20 cellular contexts compared by ENCODE assay signal in genomic region chr10:50388181-50388580, GRCh38.
DNase-seq lines count a peak whose midpoint lies in the region; ATAC-seq and TF ChIP-seq lines count a peak whose summit lies in the region.
"Had no signal": no experiment of that assay in that cellular context is flagged by ENCODE, and none has a peak within 500 bp of the region (broad histone marks: within the 10 kb centered on the region; RNA-seq: fewer than 3 reads in every experiment).

No MANE protein-coding gene starts in this region.

- H3K27ac ChIP-seq in OCI-LY7 (ENCODE audit: low read depth, low read length, poor library complexity, severe bottlenecking) (no peak overlapping the region), liver (ENCODE audit: low read depth in 1 of 2, low read length in 2 of 2) (no peak overlapping the region), upper lobe of right lung (no peak overlapping the region)
- H3K27ac ChIP-seq: A549, HL-60, KMS-11 had no signal

- DNase-seq in DMS53 treated with DMSO at 0.1 percent for 48 hours (lab: John Stamatoyannopoulos, UW; ENCODE audit: unreplicated experiment): peak; percentile 64
- no peak for DNase-seq in OCI-LY7 (ENCODE audit: low spot score)
- DNase-seq in upper lobe of right lung: no peak
- no peak for DNase-seq in posterior vena cava (ENCODE audit: low spot score)
- DNase-seq: CD4-positive, alpha-beta T cell; COR-L47; NCI-H1092 treated with DMSO at 0.1 percent for 48 hours; NCI-H1436 treated with DMSO at 0.1 percent for 48 hours; NCI-H1930; NCI-H2227 treated with DMSO at 0.1 percent for 48 hours; NCI-H524; NCI-H774 had no signal

- H3K36me3 ChIP-seq in OCI-LY7 (ENCODE audit: insufficient read depth, low read length): no peaks in the 10 kb centered on the region
- no peaks in the 10 kb centered on the region for H3K36me3 ChIP-seq in liver (ENCODE audit: control insufficient read depth in 4 of 4, insufficient read depth in 3 of 4, low read depth in 1 of 4, low read length in 3 of 4)
- no peaks in the 10 kb centered on the region for H3K36me3 ChIP-seq in upper lobe of right lung

- H3K9me2 ChIP-seq in OCI-LY7 (ENCODE audit: insufficient read depth, low read length): no peaks in the 10 kb centered on the region

- no peak overlapping the region for H2AFZ ChIP-seq in OCI-LY7 (ENCODE audit: low read length)

- H3K9me3 ChIP-seq in OCI-LY7 (ENCODE audit: low read length) (no peaks in the 10 kb centered on the region), liver (ENCODE audit: control insufficient read depth in 4 of 4, low read length in 3 of 4) (no peaks in the 10 kb centered on the region), upper lobe of right lung (no peaks in the 10 kb centered on the region)
- H3K9me3 ChIP-seq: A549 had no signal

- TF ChIP-seq CTCF in OCI-LY7 (conservative IDR thresholded peaks at IDR 0.05; ENCODE audit: low read length): no peak
- TF ChIP-seq CTCF in liver (IDR thresholded peaks at IDR 0.05; ENCODE audit: low read depth, low read length, missing input control): no peak
- TF ChIP-seq CTCF in upper lobe of right lung (IDR thresholded peaks at IDR 0.05): no peak

- peak; percentile 69 for ATAC-seq in upper lobe of right lung
- ATAC-seq in HG03442 (IDR thresholded peaks at IDR 0.05; ENCODE audit: unreplicated experiment): no peak
- ATAC-seq in HG02642 (IDR thresholded peaks at IDR 0.05; ENCODE audit: poor library complexity, unreplicated experiment): no peak
- ATAC-seq: A549, HCT116, Right ventricle myocardium inferior had no signal

- H3K4me2 ChIP-seq in OCI-LY7 (ENCODE audit: low read length): peak overlapping the region; percentile 33
- H3K4me2 ChIP-seq: A549, KMS-11 had no signal

- H3K79me2 ChIP-seq in OCI-LY7 (ENCODE audit: insufficient read depth, low read depth, low read length): 0 out of 2 replicates have a peak, but pooled peaks cover 7% of the 10 kb centered on the region

- intact Hi-C loops in OCI-LY7 (cut with micrococcal nuclease; ENCODE audit: unreplicated experiment) (no loop called here), upper lobe of right lung (cut with DNase I) (no loop called here), posterior vena cava (cut with DNase I) (no loop called here)

- POLR2A ChIA-PET in OCI-LY7 (lab: Charles Lee): interaction anchor here (0.5 to 3.5 kb wide), 7 partner anchors 10 to 82 kb away, joined by 3 to 13 read pairs (median 8); no protein-coding TSS in a partner anchor

- no TSS peak for BruUV-seq in OCI-LY7 (replicated peaks; lab: Mats Ljungman, UMichigan)

- TF ChIP-seq RAD21 in liver (IDR thresholded peaks at IDR 0.05): no peak

- H3K4me3 ChIP-seq in OCI-LY7 (ENCODE audit: low read depth, low read length, poor library complexity, severe bottlenecking): no peak overlapping the region
- H3K4me3 ChIP-seq in liver (ENCODE audit: low read depth in 1 of 3, low read length in 3 of 3): no peak overlapping the region
- H3K4me3 ChIP-seq in upper lobe of right lung: no peak overlapping the region
- H3K4me3 ChIP-seq: A549 had no signal

- CTCF ChIA-PET in OCI-LY7 (lab: Charles Lee; ENCODE audit: unreplicated experiment): no interaction called here

- WGBS in liver: 89% methylated on average over 2 of the region's 2 CpGs

- H3K27me3 ChIP-seq in liver (ENCODE audit: control insufficient read depth in 4 of 4, insufficient read depth in 4 of 4, low read length in 3 of 4): no peaks in the 10 kb centered on the region
- no peaks in the 10 kb centered on the region for H3K27me3 ChIP-seq in upper lobe of right lung

- peaks cover 20% of the 10 kb centered on the region for H3K4me1 ChIP-seq in OCI-LY7 (ENCODE audit: insufficient read depth, low read length, poor library complexity, severe bottlenecking)
- H3K4me1 ChIP-seq in liver (ENCODE audit: control insufficient read depth in 4 of 4, insufficient read depth in 4 of 4, low read length in 3 of 4): peaks cover 11 to 60% (median 36%) of the 10 kb centered on the region in 4 donors
- H3K4me1 ChIP-seq in upper lobe of right lung: peaks cover 25% of the 10 kb centered on the region

- no peak overlapping the region for H3K9ac ChIP-seq in liver (ENCODE audit: low read depth in 1 of 2, low read length in 2 of 2)
- H3K9ac ChIP-seq: KMS-11 had no signal

- H4K20me1 ChIP-seq in OCI-LY7 (ENCODE audit: insufficient read depth, low read length): no peaks in the 10 kb centered on the region

TF ChIP-seq in liver, 16 proteins besides CTCF, POLR2A, EP300 and RAD21:
- TF ChIP-seq HNF4A (conservative IDR thresholded peaks at IDR 0.05): peak; percentile 6 to 28
- peak; percentile 11 to 43 for TF ChIP-seq RXRA (IDR thresholded peaks at IDR 0.05)
- TF ChIP-seq GABPA (IDR thresholded peaks at IDR 0.05 in 1 of 2, conservative IDR thresholded peaks at IDR 0.05 in 1 of 2): no peak
